ENCODE assay signal across 21 cellular contexts in genomic region chr19:18100710-18101109, GRCh38. TPM values are rescaled to one million over a fixed set of nuclear protein-coding genes. Genes with fewer than 3 reads are reported as not detected.
DNase-seq lines count a peak whose midpoint lies in the region; ATAC-seq lines count a peak whose summit lies in the region.
"Had no signal": no experiment of that assay in that cellular context is flagged by ENCODE, and none has a peak within 500 bp of the region (broad histone marks: within the 10 kb centered on the region; RNA-seq: fewer than 3 reads in every experiment).

No MANE protein-coding gene starts in this region.

- H3K27ac ChIP-seq in angular gyrus (ENCODE audit: low read depth, low read length) (peak overlapping the region; percentile 66), substantia nigra (ENCODE audit: low read depth, low read length, poor library complexity, severe bottlenecking) (peak overlapping the region; percentile 55)
- H3K27ac ChIP-seq: gastrocnemius medialis, right atrium auricular region, upper lobe of left lung had no signal

- in situ Hi-C loops in KBM-7 (cut with MboI; ENCODE audit: low pct_unique_long_range_greater_than_20kb, low sequenced_read_pairs), result no loop called here

- peak; percentile 21 for DNase-seq in DMS153 (lab: John Stamatoyannopoulos, UW)
- no peak for DNase-seq in DMS153 treated with DMSO at 0.1 percent for 48 hours (lab: John Stamatoyannopoulos, UW; ENCODE audit: unreplicated experiment)
- DNase-seq in left lobe of liver (ENCODE audit: low spot score), result no peak
- DNase-seq in substantia nigra (lab: John Stamatoyannopoulos, UW), result peak in 31 of 49 donors; percentile 12 to 79 (median 34)
- no peak for DNase-seq in cortex of kidney (lab: John Stamatoyannopoulos, UW)
- no peak for DNase-seq in SIG-M5 (lab: John Stamatoyannopoulos, UW)
- no peak for DNase-seq in KBM-7
- DNase-seq: 8988T; activated CD4-positive, alpha-beta T cell treated with anti-CD3 and anti-CD28 coated beads, Interleukin-2, amount 10 ng/mL, durations not matched to agents 7 days and 5 days; activated T-cell treated with anti-CD3 and anti-CD28 coated beads, Interleukin-2, amount 50 U/mL, for 1 hour; central memory CD4-positive, alpha-beta T cell; gastrocnemius medialis; immature natural killer cell; mammary epithelial cell; stimulated activated CD4-positive, alpha-beta T cell treated with anti-CD3 and anti-CD28 coated beads, Interleukin-4, amount 100 ng/mL, for 4 hours; T1000; upper lobe of left lung had no signal

- peak; percentile 9 for ATAC-seq in left lobe of liver
- ATAC-seq: gastrocnemius medialis, Right ventricle myocardium inferior had no signal

RNA-seq across cellular contexts. Expression of gene MAST3, which starts 3.1 kb away (rescaled TPM):
- 18.4 TPM for total RNA-seq in left lobe of liver

RNA-seq across cellular contexts. Expression of gene IL12RB1, which starts 14.0 kb away (rescaled TPM):
- total RNA-seq in left lobe of liver, result 0.25 TPM
- total RNA-seq: G401, mammary epithelial cell had no signal

RNA-seq across cellular contexts. Expression of gene PIK3R2, which starts 52.3 kb away (rescaled TPM):
- total RNA-seq in left lobe of liver, result 14.8 TPM

Comparison
In these comparisons a context has a peak if more than half of its experiments do, and no peak if none do; other contexts are left out.
1. DNase-seq: peak in DMS153 (single experiment) and substantia nigra (31 of 49); none in DMS153 treated with DMSO at 0.1 percent for 48 hours (single experiment), left lobe of liver (single experiment), cortex of kidney (single experiment), SIG-M5 (single experiment) and KBM-7 (single experiment).